ENCODE assay signal across 10 cellular contexts in the genomic region with DNA sequence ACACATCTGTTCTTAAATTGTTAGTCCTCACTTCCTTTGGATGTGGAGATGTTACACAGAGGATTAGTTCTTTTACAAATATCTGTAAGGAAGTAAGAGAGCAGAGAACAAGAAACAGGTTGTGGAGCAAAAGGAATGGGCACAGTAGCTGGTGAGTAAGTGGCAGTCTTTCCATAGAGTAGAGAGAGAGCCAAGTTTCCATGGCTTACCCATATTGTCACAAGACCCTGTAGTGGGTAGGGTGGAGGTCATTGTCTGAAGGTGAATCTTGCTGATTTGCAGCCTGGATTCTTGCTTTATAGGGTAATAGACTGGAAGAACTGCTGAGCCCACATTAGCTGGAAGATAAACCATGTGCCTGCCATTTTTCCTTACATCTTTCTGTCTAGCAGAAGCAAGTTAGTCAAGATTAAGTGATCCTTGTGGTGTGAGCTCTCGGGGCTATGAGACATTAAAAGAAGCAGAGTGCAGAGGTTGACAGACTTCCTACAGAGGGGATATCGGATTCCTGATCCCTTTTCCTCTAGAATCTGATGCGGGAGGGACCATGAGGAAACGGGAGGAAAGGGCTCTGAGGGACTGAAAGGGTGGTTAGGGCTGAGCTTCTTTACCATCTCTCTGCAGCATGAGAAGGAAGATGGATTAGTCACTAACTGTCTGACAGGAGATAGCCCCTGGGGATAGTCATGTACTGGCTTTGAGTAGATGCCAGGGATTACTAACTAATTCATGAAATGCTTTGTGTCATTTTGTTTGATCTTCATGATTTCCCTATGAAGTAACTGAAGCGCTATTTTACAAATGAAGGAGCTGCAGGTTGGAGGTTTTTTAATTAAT. TPM values are rescaled to one million over a fixed set of nuclear protein-coding genes. Genes with fewer than 3 reads are reported as not detected.
A peak's percentile ranks its signal among the peaks of the same experiment; 100 is the strongest.
DNase-seq lines count a peak whose midpoint lies in the region; FAIRE-seq and TF ChIP-seq lines count a peak whose summit lies in the region.
"Had no signal": no experiment of that assay in that cellular context is flagged by ENCODE, and none has a peak within 500 bp of the region (broad histone marks: within the 10 kb centered on the region; RNA-seq: fewer than 3 reads in every experiment).

No MANE protein-coding gene starts in this region.

- intact Hi-C loops in activated CD4-positive, alpha-beta T cell treated with anti-CD3 and anti-CD28 coated beads, Interleukin-2, amount 10 ng/mL, durations not matched to agents 24 days and 14 days (cut with micrococcal nuclease), result no loop called here

- H2AFZ ChIP-seq in astrocyte (ENCODE audit: low read depth, low read length), result no peak overlapping the region

- peaks cover 5% of the 10 kb centered on the region for H3K36me3 Mint-ChIP-seq in astrocyte (ENCODE audit: low read depth, unreplicated experiment)
- peaks cover 39% of the 10 kb centered on the region for H3K36me3 Mint-ChIP-seq in activated CD4-positive, alpha-beta T cell treated with anti-CD3 and anti-CD28 coated beads, Interleukin-2, amount 10 ng/mL, durations not matched to agents 24 days and 14 days (ENCODE audit: low read depth)

- FAIRE-seq in astrocyte (lab: Jason Lieb, UNC), result peak; percentile 90

- H3K27me3 ChIP-seq in BE2C (no peaks in the 10 kb centered on the region), astrocyte (ENCODE audit: insufficient read depth, low read length) (no peaks in the 10 kb centered on the region)

- peak overlapping the region; percentile 62 for H3K4me2 ChIP-seq in astrocyte (ENCODE audit: low read length)

- peaks cover 41% of the 10 kb centered on the region for H3K4me1 Mint-ChIP-seq in astrocyte (ENCODE audit: low read depth, unreplicated experiment)
- peaks cover 11% of the 10 kb centered on the region for H3K4me1 Mint-ChIP-seq in activated CD4-positive, alpha-beta T cell treated with anti-CD3 and anti-CD28 coated beads, Interleukin-2, amount 10 ng/mL, durations not matched to agents 24 days and 14 days

- peak overlapping the region; percentile 10 for H3K27ac ChIP-seq in astrocyte (ENCODE audit: low read depth, low read length)

- TF ChIP-seq CTCF in BE2C (IDR thresholded peaks at IDR 0.05; ENCODE audit: low read depth, low read length) (no peak), astrocyte (IDR thresholded peaks at IDR 0.05; ENCODE audit: insufficient read depth, low read depth, low read length) (no peak)

- H3K9me3 ChIP-seq in BE2C (no peaks in the 10 kb centered on the region), astrocyte (ENCODE audit: insufficient read depth, low read depth, low read length) (no peaks in the 10 kb centered on the region)

- H3K79me2 ChIP-seq in astrocyte (ENCODE audit: insufficient read depth, low read length), result peaks cover 3% of the 10 kb centered on the region

- H3K9ac ChIP-seq in astrocyte (ENCODE audit: low read length), result no peak overlapping the region

- H3K4me3 Mint-ChIP-seq in astrocyte (ENCODE audit: unreplicated experiment), result peak overlapping the region; percentile 64
- H3K4me3 Mint-ChIP-seq in activated CD4-positive, alpha-beta T cell treated with anti-CD3 and anti-CD28 coated beads, Interleukin-2, amount 10 ng/mL, durations not matched to agents 24 days and 14 days, result no peak overlapping the region

- H3K36me3 ChIP-seq in BE2C (peaks cover 18% of the 10 kb centered on the region), astrocyte (ENCODE audit: insufficient read depth, low read length) (peaks cover 6% of the 10 kb centered on the region)

- DNase-seq in BE2C (peak; percentile 50), HT1080 (ENCODE audit: low read depth) (peak; percentile 87), astrocyte (ENCODE audit: low read depth) (peak; percentile 78), left kidney (ENCODE audit: low read depth, low spot score) (peak; percentile 63), NCI-H510A (lab: John Stamatoyannopoulos, UW) (no peak)
- DNase-seq in activated CD4-positive, alpha-beta T cell treated with anti-CD3 and anti-CD28 coated beads, Interleukin-2, amount 50 U/mL, for 4 hours, result no peak
- DNase-seq in activated CD4-positive, alpha-beta T cell treated with anti-CD3 and anti-CD28 coated beads, Interleukin-2, amount 10 ng/mL, durations not matched to agents 24 days and 14 days, result no peak
- no peak for DNase-seq in activated effector memory CD4-positive, alpha-beta T cell treated with Interleukin-2 at 50 U/mL for 16 hours
- DNase-seq: H7, NCI-H774 had no signal

- peaks cover 21% of the 10 kb centered on the region for H4K20me1 ChIP-seq in astrocyte (ENCODE audit: insufficient read depth, low read length)

- H3K9me3 Mint-ChIP-seq in astrocyte (ENCODE audit: unreplicated experiment), result no peaks in the 10 kb centered on the region
- no peaks in the 10 kb centered on the region for H3K9me3 Mint-ChIP-seq in activated CD4-positive, alpha-beta T cell treated with anti-CD3 and anti-CD28 coated beads, Interleukin-2, amount 10 ng/mL, durations not matched to agents 24 days and 14 days

- peaks cover 11% of the 10 kb centered on the region for H3K4me1 ChIP-seq in BE2C
- peaks cover 32% of the 10 kb centered on the region for H3K4me1 ChIP-seq in astrocyte (ENCODE audit: insufficient read depth, low read length)

- no peaks in the 10 kb centered on the region for H3K27me3 Mint-ChIP-seq in astrocyte (ENCODE audit: low read depth, unreplicated experiment)
- no peaks in the 10 kb centered on the region for H3K27me3 Mint-ChIP-seq in activated CD4-positive, alpha-beta T cell treated with anti-CD3 and anti-CD28 coated beads, Interleukin-2, amount 10 ng/mL, durations not matched to agents 24 days and 14 days

- H3K27ac Mint-ChIP-seq in astrocyte (ENCODE audit: unreplicated experiment), result peak overlapping the region; percentile 55
- no peak overlapping the region for H3K27ac Mint-ChIP-seq in activated CD4-positive, alpha-beta T cell treated with anti-CD3 and anti-CD28 coated beads, Interleukin-2, amount 10 ng/mL, durations not matched to agents 24 days and 14 days

- no peak overlapping the region for H3K4me3 ChIP-seq in BE2C (ENCODE audit: low read depth, low read length)
- no peak overlapping the region for H3K4me3 ChIP-seq in astrocyte (ENCODE audit: insufficient read depth, low read depth, low read length)

RNA-seq across cellular contexts. Expression of a gene that starts 44.0 kb away (rescaled TPM):
- polyA plus RNA-seq in BE2C (2012; ENCODE audit: insufficient read depth, insufficient read length, low read depth), result not detected
- total RNA-seq in HT1080 (2014; rRNA removed; shearing (Covaris generic)), result not detected in 2 replicates
- polyA plus RNA-seq in HT1080 (2015; cell fraction: cytosol; rRNA removed), result not detected in 2 replicates
- polyA plus RNA-seq in HT1080 (2015; cell fraction: nucleus; rRNA removed), result not detected in 2 replicates
- not detected in 2 replicates for total RNA-seq in astrocyte
- 0.05 and 0.16 TPM in 2 replicates for total RNA-seq in activated CD4-positive, alpha-beta T cell treated with anti-CD3 and anti-CD28 coated beads, Interleukin-2, amount 10 ng/mL, durations not matched to agents 24 days and 14 days

Comparison
In these comparisons a context has a peak if more than half of its experiments do, and no peak if none do; other contexts are left out.
1. DNase-seq: peak in BE2C (single experiment), HT1080 (single experiment), astrocyte (single experiment) and left kidney (single experiment); none in activated CD4-positive, alpha-beta T cell treated with anti-CD3 and anti-CD28 coated beads, Interleukin-2, amount 50 U/mL, for 4 hours (0 of 2), activated CD4-positive, alpha-beta T cell treated with anti-CD3 and anti-CD28 coated beads, Interleukin-2, amount 10 ng/mL, durations not matched to agents 24 days and 14 days (single experiment), NCI-H510A (single experiment) and activated effector memory CD4-positive, alpha-beta T cell treated with Interleukin-2 at 50 U/mL for 16 hours (single experiment).